1 cellular context compared by ENCODE assay signal in the genomic region with DNA sequence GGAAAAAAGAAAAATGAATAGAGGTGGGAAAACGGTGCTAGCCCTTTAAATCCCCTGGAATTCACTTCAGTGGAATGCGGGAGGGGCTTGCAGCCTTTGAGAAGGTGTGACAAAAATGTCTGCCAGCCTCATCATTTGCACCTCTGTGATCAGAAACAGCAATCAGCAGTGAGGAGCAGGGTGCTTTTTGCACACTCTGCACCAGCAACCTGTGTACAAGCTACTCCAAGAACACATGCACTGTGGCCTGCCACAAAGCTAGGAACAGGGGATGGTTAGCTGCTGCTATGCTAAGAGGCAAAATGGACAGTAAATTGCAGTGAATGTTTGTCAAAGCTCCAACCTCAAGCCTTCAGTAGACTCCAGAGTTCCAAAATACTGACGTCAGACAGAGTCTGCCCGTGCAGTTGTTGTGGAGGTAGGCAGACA.
A peak's percentile ranks its signal among the peaks of the same experiment; 100 is the strongest.
TF ChIP-seq lines count a peak whose summit lies in the region.

No MANE protein-coding gene starts in this region.

TF ChIP-seq in HepG2, 621 proteins besides CTCF, POLR2A, EP300 and RAD21:
- TF ChIP-seq ZNF501 (CRISPR knock-in tag; IDR thresholded peaks at IDR 0.05) (no peak), ZNF724P (CRISPR knock-in tag; IDR thresholded peaks at IDR 0.05; ENCODE audit: borderline replicate concordance) (no peak)
- TF ChIP-seq, protein P1, sequence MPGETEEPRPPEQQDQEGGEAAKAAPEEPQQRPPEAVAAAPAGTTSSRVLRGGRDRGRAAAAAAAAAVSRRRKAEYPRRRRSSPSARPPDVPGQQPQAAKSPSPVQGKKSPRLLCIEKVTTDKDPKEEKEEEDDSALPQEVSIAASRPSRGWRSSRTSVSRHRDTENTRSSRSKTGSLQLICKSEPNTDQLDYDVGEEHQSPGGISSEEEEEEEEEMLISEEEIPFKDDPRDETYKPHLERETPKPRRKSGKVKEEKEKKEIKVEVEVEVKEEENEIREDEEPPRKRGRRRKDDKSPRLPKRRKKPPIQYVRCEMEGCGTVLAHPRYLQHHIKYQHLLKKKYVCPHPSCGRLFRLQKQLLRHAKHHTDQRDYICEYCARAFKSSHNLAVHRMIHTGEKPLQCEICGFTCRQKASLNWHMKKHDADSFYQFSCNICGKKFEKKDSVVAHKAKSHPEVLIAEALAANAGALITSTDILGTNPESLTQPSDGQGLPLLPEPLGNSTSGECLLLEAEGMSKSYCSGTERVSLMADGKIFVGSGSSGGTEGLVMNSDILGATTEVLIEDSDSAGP (CRISPR knock-in tag; IDR thresholded peaks at IDR 0.05; ENCODE audit: borderline replicate concordance): peak; percentile 64
